ENCODE assay signal across 2 cellular contexts in the genomic region with DNA sequence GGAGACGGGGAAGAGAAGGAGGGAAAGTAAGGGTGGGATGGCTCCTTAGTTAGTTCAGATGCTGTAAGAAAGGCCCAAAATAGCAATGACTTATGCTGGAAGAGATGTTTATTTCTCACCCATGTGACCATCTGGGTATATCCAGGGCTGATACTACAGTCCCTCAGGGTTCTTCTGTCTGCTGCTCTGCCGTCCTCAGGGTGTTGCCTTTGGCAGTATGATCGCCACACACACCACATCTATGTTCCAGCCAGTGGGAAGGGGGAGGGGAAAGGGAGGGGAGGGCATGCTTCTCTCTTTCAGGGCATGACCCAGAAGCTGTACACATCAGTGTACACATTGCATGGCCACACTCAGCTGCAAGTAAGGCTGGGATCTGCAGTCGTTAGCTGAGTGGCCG.
TF ChIP-seq lines count a peak whose summit lies in the region.

No MANE protein-coding gene starts in this region.

TF ChIP-seq in liver, 16 proteins besides CTCF, POLR2A, EP300 and RAD21:
- no peak for TF ChIP-seq SP1 (IDR thresholded peaks at IDR 0.05)
- TF ChIP-seq FOXA2 (IDR thresholded peaks at IDR 0.05) = peak; percentile 18
- TF ChIP-seq HNF4A (conservative IDR thresholded peaks at IDR 0.05) = no peak
- TF ChIP-seq, protein P1, sequence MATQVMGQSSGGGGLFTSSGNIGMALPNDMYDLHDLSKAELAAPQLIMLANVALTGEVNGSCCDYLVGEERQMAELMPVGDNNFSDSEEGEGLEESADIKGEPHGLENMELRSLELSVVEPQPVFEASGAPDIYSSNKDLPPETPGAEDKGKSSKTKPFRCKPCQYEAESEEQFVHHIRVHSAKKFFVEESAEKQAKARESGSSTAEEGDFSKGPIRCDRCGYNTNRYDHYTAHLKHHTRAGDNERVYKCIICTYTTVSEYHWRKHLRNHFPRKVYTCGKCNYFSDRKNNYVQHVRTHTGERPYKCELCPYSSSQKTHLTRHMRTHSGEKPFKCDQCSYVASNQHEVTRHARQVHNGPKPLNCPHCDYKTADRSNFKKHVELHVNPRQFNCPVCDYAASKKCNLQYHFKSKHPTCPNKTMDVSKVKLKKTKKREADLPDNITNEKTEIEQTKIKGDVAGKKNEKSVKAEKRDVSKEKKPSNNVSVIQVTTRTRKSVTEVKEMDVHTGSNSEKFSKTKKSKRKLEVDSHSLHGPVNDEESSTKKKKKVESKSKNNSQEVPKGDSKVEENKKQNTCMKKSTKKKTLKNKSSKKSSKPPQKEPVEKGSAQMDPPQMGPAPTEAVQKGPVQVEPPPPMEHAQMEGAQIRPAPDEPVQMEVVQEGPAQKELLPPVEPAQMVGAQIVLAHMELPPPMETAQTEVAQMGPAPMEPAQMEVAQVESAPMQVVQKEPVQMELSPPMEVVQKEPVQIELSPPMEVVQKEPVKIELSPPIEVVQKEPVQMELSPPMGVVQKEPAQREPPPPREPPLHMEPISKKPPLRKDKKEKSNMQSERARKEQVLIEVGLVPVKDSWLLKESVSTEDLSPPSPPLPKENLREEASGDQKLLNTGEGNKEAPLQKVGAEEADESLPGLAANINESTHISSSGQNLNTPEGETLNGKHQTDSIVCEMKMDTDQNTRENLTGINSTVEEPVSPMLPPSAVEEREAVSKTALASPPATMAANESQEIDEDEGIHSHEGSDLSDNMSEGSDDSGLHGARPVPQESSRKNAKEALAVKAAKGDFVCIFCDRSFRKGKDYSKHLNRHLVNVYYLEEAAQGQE (IDR thresholded peaks at IDR 0.05) = no peak
- no peak for TF ChIP-seq NR2F2 (IDR thresholded peaks at IDR 0.05)
- TF ChIP-seq, protein P2, sequence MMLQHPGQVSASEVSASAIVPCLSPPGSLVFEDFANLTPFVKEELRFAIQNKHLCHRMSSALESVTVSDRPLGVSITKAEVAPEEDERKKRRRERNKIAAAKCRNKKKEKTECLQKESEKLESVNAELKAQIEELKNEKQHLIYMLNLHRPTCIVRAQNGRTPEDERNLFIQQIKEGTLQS (IDR thresholded peaks at IDR 0.05) = no peak
- no peak for TF ChIP-seq FOXA1 (IDR thresholded peaks at IDR 0.05)

TF ChIP-seq in HepG2, 621 proteins besides CTCF, POLR2A, EP300 and RAD21:
- TF ChIP-seq ZNF432 (CRISPR knock-in tag; IDR thresholded peaks at IDR 0.05; ENCODE audit: borderline replicate concordance) = no peak
- TF ChIP-seq REL (CRISPR knock-in tag; conservative IDR thresholded peaks at IDR 0.05) = no peak
- no peak for TF ChIP-seq ZNF546 (CRISPR knock-in tag; conservative IDR thresholded peaks at IDR 0.05)
- no peak for TF ChIP-seq ZNF17 (CRISPR knock-in tag; IDR thresholded peaks at IDR 0.05)
- no peak for TF ChIP-seq U2AF1 (optimal IDR thresholded peaks at IDR 0.05; ENCODE audit: low read depth, low read length)
- TF ChIP-seq, protein P3, sequence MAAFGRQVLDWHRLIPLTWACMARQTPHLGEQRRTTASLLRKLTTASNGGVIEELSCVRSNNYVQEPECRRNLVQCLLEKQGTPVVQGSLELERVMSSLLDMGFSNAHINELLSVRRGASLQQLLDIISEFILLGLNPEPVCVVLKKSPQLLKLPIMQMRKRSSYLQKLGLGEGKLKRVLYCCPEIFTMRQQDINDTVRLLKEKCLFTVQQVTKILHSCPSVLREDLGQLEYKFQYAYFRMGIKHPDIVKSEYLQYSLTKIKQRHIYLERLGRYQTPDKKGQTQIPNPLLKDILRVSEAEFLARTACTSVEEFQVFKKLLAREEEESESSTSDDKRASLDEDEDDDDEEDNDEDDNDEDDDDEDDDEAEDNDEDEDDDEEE (CRISPR knock-in tag; IDR thresholded peaks at IDR 0.05) = no peak
- TF ChIP-seq, protein P4, sequence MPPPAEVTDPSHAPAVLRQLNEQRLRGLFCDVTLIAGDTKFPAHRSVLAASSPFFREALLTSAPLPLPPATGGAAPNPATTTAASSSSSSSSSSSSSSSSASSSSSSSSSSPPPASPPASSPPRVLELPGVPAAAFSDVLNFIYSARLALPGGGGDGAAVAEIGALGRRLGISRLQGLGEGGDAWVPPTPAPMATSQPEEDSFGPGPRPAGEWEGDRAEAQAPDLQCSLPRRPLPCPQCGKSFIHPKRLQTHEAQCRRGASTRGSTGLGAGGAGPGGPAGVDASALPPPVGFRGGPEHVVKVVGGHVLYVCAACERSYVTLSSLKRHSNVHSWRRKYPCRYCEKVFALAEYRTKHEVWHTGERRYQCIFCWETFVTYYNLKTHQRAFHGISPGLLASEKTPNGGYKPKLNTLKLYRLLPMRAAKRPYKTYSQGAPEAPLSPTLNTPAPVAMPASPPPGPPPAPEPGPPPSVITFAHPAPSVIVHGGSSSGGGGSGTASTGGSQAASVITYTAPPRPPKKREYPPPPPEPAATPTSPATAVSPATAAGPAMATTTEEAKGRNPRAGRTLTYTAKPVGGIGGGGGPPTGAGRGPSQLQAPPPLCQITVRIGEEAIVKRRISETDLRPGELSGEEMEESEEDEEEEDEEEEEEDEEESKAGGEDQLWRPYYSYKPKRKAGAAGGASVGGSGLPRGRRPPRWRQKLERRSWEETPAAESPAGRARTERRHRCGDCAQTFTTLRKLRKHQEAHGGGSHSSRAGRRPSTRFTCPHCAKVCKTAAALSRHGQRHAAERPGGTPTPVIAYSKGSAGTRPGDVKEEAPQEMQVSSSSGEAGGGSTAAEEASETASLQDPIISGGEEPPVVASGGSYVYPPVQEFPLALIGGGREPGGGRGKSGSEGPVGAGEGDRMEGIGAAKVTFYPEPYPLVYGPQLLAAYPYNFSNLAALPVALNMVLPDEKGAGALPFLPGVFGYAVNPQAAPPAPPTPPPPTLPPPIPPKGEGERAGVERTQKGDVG (CRISPR knock-in tag; IDR thresholded peaks at IDR 0.05; ENCODE audit: borderline replicate concordance) = no peak
- no peak for TF ChIP-seq BRCA1 (CRISPR knock-in tag; IDR thresholded peaks at IDR 0.05)
- no peak for TF ChIP-seq XBP1 (CRISPR knock-in tag; IDR thresholded peaks at IDR 0.05)
- TF ChIP-seq, protein P5, sequence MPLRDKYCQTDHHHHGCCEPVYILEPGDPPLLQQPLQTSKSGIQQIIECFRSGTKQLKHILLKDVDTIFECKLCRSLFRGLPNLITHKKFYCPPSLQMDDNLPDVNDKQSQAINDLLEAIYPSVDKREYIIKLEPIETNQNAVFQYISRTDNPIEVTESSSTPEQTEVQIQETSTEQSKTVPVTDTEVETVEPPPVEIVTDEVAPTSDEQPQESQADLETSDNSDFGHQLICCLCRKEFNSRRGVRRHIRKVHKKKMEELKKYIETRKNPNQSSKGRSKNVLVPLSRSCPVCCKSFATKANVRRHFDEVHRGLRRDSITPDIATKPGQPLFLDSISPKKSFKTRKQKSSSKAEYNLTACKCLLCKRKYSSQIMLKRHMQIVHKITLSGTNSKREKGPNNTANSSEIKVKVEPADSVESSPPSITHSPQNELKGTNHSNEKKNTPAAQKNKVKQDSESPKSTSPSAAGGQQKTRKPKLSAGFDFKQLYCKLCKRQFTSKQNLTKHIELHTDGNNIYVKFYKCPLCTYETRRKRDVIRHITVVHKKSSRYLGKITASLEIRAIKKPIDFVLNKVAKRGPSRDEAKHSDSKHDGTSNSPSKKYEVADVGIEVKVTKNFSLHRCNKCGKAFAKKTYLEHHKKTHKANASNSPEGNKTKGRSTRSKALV (CRISPR knock-in tag; IDR thresholded peaks at IDR 0.05) = no peak
- TF ChIP-seq, protein P6, sequence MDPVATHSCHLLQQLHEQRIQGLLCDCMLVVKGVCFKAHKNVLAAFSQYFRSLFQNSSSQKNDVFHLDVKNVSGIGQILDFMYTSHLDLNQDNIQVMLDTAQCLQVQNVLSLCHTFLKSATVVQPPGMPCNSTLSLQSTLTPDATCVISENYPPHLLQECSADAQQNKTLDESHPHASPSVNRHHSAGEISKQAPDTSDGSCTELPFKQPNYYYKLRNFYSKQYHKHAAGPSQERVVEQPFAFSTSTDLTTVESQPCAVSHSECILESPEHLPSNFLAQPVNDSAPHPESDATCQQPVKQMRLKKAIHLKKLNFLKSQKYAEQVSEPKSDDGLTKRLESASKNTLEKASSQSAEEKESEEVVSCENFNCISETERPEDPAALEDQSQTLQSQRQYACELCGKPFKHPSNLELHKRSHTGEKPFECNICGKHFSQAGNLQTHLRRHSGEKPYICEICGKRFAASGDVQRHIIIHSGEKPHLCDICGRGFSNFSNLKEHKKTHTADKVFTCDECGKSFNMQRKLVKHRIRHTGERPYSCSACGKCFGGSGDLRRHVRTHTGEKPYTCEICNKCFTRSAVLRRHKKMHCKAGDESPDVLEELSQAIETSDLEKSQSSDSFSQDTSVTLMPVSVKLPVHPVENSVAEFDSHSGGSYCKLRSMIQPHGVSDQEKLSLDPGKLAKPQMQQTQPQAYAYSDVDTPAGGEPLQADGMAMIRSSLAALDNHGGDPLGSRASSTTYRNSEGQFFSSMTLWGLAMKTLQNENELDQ (CRISPR knock-in tag; IDR thresholded peaks at IDR 0.05; ENCODE audit: borderline replicate concordance) = no peak
- TF ChIP-seq GABPA (IDR thresholded peaks at IDR 0.05; ENCODE audit: low read depth, low read length) = no peak
- no peak for TF ChIP-seq GABPA (CRISPR knock-in tag; IDR thresholded peaks at IDR 0.05; ENCODE audit: low read depth)
- TF ChIP-seq GATAD1 (CRISPR knock-in tag; IDR thresholded peaks at IDR 0.05) = no peak
- no peak for TF ChIP-seq PHF8 (CRISPR knock-in tag; IDR thresholded peaks at IDR 0.05)
- no peak for TF ChIP-seq MATR3 (CRISPR knock-in tag; IDR thresholded peaks at IDR 0.05)
- no peak for TF ChIP-seq CHCHD3 (CRISPR knock-in tag; IDR thresholded peaks at IDR 0.05)
- TF ChIP-seq, protein P7, sequence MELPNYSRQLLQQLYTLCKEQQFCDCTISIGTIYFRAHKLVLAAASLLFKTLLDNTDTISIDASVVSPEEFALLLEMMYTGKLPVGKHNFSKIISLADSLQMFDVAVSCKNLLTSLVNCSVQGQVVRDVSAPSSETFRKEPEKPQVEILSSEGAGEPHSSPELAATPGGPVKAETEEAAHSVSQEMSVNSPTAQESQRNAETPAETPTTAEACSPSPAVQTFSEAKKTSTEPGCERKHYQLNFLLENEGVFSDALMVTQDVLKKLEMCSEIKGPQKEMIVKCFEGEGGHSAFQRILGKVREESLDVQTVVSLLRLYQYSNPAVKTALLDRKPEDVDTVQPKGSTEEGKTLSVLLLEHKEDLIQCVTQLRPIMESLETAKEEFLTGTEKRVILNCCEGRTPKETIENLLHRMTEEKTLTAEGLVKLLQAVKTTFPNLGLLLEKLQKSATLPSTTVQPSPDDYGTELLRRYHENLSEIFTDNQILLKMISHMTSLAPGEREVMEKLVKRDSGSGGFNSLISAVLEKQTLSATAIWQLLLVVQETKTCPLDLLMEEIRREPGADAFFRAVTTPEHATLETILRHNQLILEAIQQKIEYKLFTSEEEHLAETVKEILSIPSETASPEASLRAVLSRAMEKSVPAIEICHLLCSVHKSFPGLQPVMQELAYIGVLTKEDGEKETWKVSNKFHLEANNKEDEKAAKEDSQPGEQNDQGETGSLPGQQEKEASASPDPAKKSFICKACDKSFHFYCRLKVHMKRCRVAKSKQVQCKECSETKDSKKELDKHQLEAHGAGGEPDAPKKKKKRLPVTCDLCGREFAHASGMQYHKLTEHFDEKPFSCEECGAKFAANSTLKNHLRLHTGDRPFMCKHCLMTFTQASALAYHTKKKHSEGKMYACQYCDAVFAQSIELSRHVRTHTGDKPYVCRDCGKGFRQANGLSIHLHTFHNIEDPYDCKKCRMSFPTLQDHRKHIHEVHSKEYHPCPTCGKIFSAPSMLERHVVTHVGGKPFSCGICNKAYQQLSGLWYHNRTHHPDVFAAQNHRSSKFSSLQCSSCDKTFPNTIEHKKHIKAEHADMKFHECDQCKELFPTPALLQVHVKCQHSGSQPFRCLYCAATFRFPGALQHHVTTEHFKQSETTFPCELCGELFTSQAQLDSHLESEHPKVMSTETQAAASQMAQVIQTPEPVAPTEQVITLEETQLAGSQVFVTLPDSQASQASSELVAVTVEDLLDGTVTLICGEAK (IDR thresholded peaks at IDR 0.05) = no peak
- TF ChIP-seq, protein P7 (CRISPR knock-in tag; IDR thresholded peaks at IDR 0.05) = no peak
